In genomic region chr22:47724030-47724429, GRCh38 we compare ENCODE assay signal across 32 cellular contexts.
"Had no signal": no experiment of that assay in that cellular context is flagged by ENCODE, and none has a peak within 500 bp of the region (broad histone marks: within the 10 kb centered on the region; RNA-seq: fewer than 3 reads in every experiment).

No MANE protein-coding gene starts in this region.

- H3K4me1 ChIP-seq: ascending aorta, Peyer's patch had no signal

- H3K9me3 ChIP-seq: ascending aorta, Peyer's patch had no signal

- H3K4me3 ChIP-seq: ascending aorta, cardiac muscle cell, Peyer's patch, SK-N-MC had no signal

- H3K9me3 Mint-ChIP-seq: activated CD4-positive, alpha-beta memory T cell treated with anti-CD3 and anti-CD28 coated beads, Interleukin-2, amount 10 ng/mL, durations not matched to agents 7 days and 5 days; activated naive CD4-positive, alpha-beta T cell treated with anti-CD3 and anti-CD28 coated beads, Interleukin-2, amount 50 U/mL, for 24 hours; activated naive CD8-positive, alpha-beta T cell treated with anti-CD3 and anti-CD28 coated beads, Interleukin-2, amount 10 ng/mL, durations not matched to agents 7 days and 5 days; central memory CD8-positive, alpha-beta T cell; T-helper 2 cell treated with Interferon-gamma antibody and Interleukin-4, amounts not matched to agents 5 μg/mL and 100 μg/mL, for 36 hours had no signal

- H3K36me3 Mint-ChIP-seq: activated CD8-positive, alpha-beta memory T cell treated with anti-CD3 and anti-CD28 coated beads, Interleukin-2, amount 10 ng/mL, durations not matched to agents 7 days and 5 days; activated naive CD4-positive, alpha-beta T cell treated with anti-CD3 and anti-CD28 coated beads, Interleukin-2, amount 50 U/mL, for 24 hours; activated naive CD8-positive, alpha-beta T cell treated with anti-CD3 and anti-CD28 coated beads, Interleukin-2, amount 10 ng/mL, durations not matched to agents 7 days and 5 days had no signal

- H3K27me3 Mint-ChIP-seq: activated CD4-positive, alpha-beta memory T cell treated with anti-CD3 and anti-CD28 coated beads, Interleukin-2, amount 10 ng/mL, durations not matched to agents 7 days and 5 days had no signal

- ATAC-seq: activated CD4-positive, alpha-beta T cell treated with anti-CD3 and anti-CD28 coated beads for 36 hours; activated CD4-positive, CD25-positive, alpha-beta regulatory T cell treated with anti-CD3 and anti-CD28 coated beads, Interleukin-2, amount 50 U/mL, for 24 hours; activated CD8-positive, alpha-beta memory T cell treated with anti-CD3 and anti-CD28 coated beads, Interleukin-2, amount 10 ng/mL, durations not matched to agents 7 days and 5 days; PC-3 had no signal

- H3K27ac Mint-ChIP-seq: activated CD4-positive, alpha-beta memory T cell treated with anti-CD3 and anti-CD28 coated beads, Interleukin-2, amount 10 ng/mL, durations not matched to agents 7 days and 5 days; activated CD4-positive, alpha-beta T cell treated with anti-CD3 and anti-CD28 coated beads for 36 hours; activated CD8-positive, alpha-beta memory T cell treated with anti-CD3 and anti-CD28 coated beads, Interleukin-2, amount 10 ng/mL, durations not matched to agents 7 days and 5 days; activated naive CD4-positive, alpha-beta T cell treated with anti-CD3 and anti-CD28 coated beads, Interleukin-2, amount 50 U/mL, for 24 hours; activated naive CD8-positive, alpha-beta T cell treated with anti-CD3 and anti-CD28 coated beads, Interleukin-2, amount 10 ng/mL, durations not matched to agents 7 days and 5 days; T-helper 2 cell treated with Interferon-gamma antibody and Interleukin-4, amounts not matched to agents 5 μg/mL and 100 μg/mL, for 36 hours had no signal

- H3K4me1 Mint-ChIP-seq: activated CD4-positive, alpha-beta memory T cell treated with anti-CD3 and anti-CD28 coated beads, Interleukin-2, amount 10 ng/mL, durations not matched to agents 7 days and 5 days; activated CD4-positive, alpha-beta T cell treated with anti-CD3 and anti-CD28 coated beads for 36 hours; activated CD8-positive, alpha-beta memory T cell treated with anti-CD3 and anti-CD28 coated beads, Interleukin-2, amount 10 ng/mL, durations not matched to agents 7 days and 5 days; activated naive CD4-positive, alpha-beta T cell treated with anti-CD3 and anti-CD28 coated beads, Interleukin-2, amount 50 U/mL, for 24 hours; activated naive CD8-positive, alpha-beta T cell treated with anti-CD3 and anti-CD28 coated beads, Interleukin-2, amount 10 ng/mL, durations not matched to agents 7 days and 5 days; central memory CD8-positive, alpha-beta T cell had no signal

- H3K27ac ChIP-seq: ascending aorta, cardiac muscle cell, Peyer's patch, SK-N-MC had no signal

- H3K4me3 Mint-ChIP-seq: activated CD4-positive, alpha-beta memory T cell treated with anti-CD3 and anti-CD28 coated beads, Interleukin-2, amount 10 ng/mL, durations not matched to agents 7 days and 5 days; activated CD4-positive, alpha-beta T cell treated with anti-CD3 and anti-CD28 coated beads for 36 hours; activated CD8-positive, alpha-beta memory T cell treated with anti-CD3 and anti-CD28 coated beads, Interleukin-2, amount 10 ng/mL, durations not matched to agents 7 days and 5 days; activated naive CD4-positive, alpha-beta T cell treated with anti-CD3 and anti-CD28 coated beads, Interleukin-2, amount 50 U/mL, for 24 hours; activated naive CD8-positive, alpha-beta T cell treated with anti-CD3 and anti-CD28 coated beads, Interleukin-2, amount 10 ng/mL, durations not matched to agents 7 days and 5 days; central memory CD8-positive, alpha-beta T cell; T-helper 2 cell treated with Interferon-gamma antibody and Interleukin-4, amounts not matched to agents 5 μg/mL and 100 μg/mL, for 36 hours had no signal

- H3K36me3 ChIP-seq: ascending aorta, cardiac muscle cell, Peyer's patch had no signal

- H3K27me3 ChIP-seq: ascending aorta, cardiac muscle cell, Peyer's patch had no signal

- DNase-seq: activated CD4-positive, alpha-beta memory T cell treated with anti-CD3 and anti-CD28 coated beads, Interleukin-2, amount 10 ng/mL, durations not matched to agents 7 days and 5 days; activated CD4-positive, alpha-beta T cell treated with anti-CD3 and anti-CD28 coated beads for 36 hours; activated CD4-positive, alpha-beta T cell treated with anti-CD3 and anti-CD28 coated beads, Interleukin-2, amount 50 U/mL, for 1 hour; activated CD8-positive, alpha-beta memory T cell treated with anti-CD3 and anti-CD28 coated beads for 24 hours; activated CD8-positive, alpha-beta memory T cell treated with anti-CD3 and anti-CD28 coated beads, Interleukin-2, amount 10 ng/mL, durations not matched to agents 7 days and 5 days; activated CD8-positive, alpha-beta memory T cell treated with anti-CD3 and anti-CD28 coated beads, Interleukin-2, amount 50 U/mL, for 48 hours; activated effector memory CD4-positive, alpha-beta T cell treated with Interleukin-2 at 50 U/mL for 16 hours; activated naive CD4-positive, alpha-beta T cell; activated naive CD8-positive, alpha-beta T cell treated with anti-CD3 and anti-CD28 coated beads, Interleukin-2, amount 10 ng/mL, durations not matched to agents 7 days and 5 days; activated T-cell treated with anti-CD3 and anti-CD28 coated beads, Interleukin-2, amount 50 U/mL, for 48 hours; amygdala; NCI-H1092 treated with DMSO at 0.1 percent for 48 hours; NCI-H1417; NCI-H146; NCI-H187; NCI-H2029 treated with DMSO at 0.1 percent for 48 hours; NCI-H2107; NCI-H2171; NCI-H510A; NCI-H526; NCI-H748 treated with DMSO at 0.1 percent for 48 hours; NK-92 treated with Interleukin-12 subunit alpha and Interleukin-12 subunit beta, amount 100 ng/mL, for 24 hours; PC-3; Peyer's patch; RPMI8226 had no signal
